12 cellular contexts compared by ENCODE assay signal in genomic region chr13:21016487-21016886, GRCh38. TPM values are rescaled to one million over a fixed set of nuclear protein-coding genes. Genes with fewer than 3 reads are reported as not detected.
DNase-seq lines count a peak whose midpoint lies in the region; ATAC-seq, FAIRE-seq and TF ChIP-seq lines count a peak whose summit lies in the region.
"Had no signal": no experiment of that assay in that cellular context is flagged by ENCODE, and none has a peak within 500 bp of the region (broad histone marks: within the 10 kb centered on the region; RNA-seq: fewer than 3 reads in every experiment).

No MANE protein-coding gene starts in this region.

- FAIRE-seq in endothelial cell of umbilical vein (lab: Jason Lieb, UNC), result no peak

- no peak overlapping the region for H2AFZ ChIP-seq in PC-9
- no peak overlapping the region for H2AFZ ChIP-seq in endothelial cell of umbilical vein (ENCODE audit: low read depth, low read length)

- no peaks in the 10 kb centered on the region for H3K9me2 ChIP-seq in PC-9 (ENCODE audit: insufficient read depth)

- H3K9me3 ChIP-seq in PC-9 (ENCODE audit: insufficient read depth, low read depth) (no peaks in the 10 kb centered on the region), endothelial cell of umbilical vein (replicated peaks; ENCODE audit: control insufficient read depth, insufficient read depth, low read length) (no peaks in the 10 kb centered on the region), psoas muscle (no peaks in the 10 kb centered on the region)

- POLR2A ChIA-PET in PC-9 (lab: Charles Lee; ENCODE audit: unreplicated experiment) (no interaction called here), endothelial cell of umbilical vein (lab: Charles Lee) (interaction anchor here (0.6 to 1.4 kb wide), 3 partner anchors 18 to 115 kb away, joined by 4 to 7 read pairs (median 4); no protein-coding TSS in a partner anchor)

- intact Hi-C loops in PC-9 (cut with micrococcal nuclease; ENCODE audit: unreplicated experiment), result no loop called here
- intact Hi-C loops in endothelial cell of umbilical vein (cut with micrococcal nuclease), result no loop called here
- intact Hi-C loops in psoas muscle (cut with DNase I), result loop anchor here in 1 of 2 donors (5.0 kb wide), 1 partner anchor 41 kb away; no protein-coding TSS in a partner anchor

- peaks cover 24% of the 10 kb centered on the region; the same call in 1 of the 2 replicates for H3F3A ChIP-seq in PC-9 (ENCODE audit: insufficient read depth, low read depth)

- DNase-seq in PC-9 (no peak), endothelial cell of umbilical vein (ENCODE audit: low read depth, low spot score) (no peak), psoas muscle (no peak)
- DNase-seq: amygdala, erythroblast, NCI-H1694 treated with DMSO at 0.1 percent for 48 hours had no signal

- no peak overlapping the region for H3K9ac ChIP-seq in endothelial cell of umbilical vein (replicated peaks; ENCODE audit: extremely low read depth, insufficient read depth, low read length)

- peak overlapping the region; percentile 94 for H3K27ac ChIP-seq in C4-2B
- no peak overlapping the region for H3K27ac ChIP-seq in PC-9
- peak overlapping the region; percentile 87 for H3K27ac ChIP-seq in endothelial cell of umbilical vein (ENCODE audit: insufficient read depth, low read depth, low read length)
- peak overlapping the region; percentile 83 for H3K27ac ChIP-seq in psoas muscle

- peaks cover 40% of the 10 kb centered on the region for H4K20me1 ChIP-seq in PC-9 (ENCODE audit: insufficient read depth)
- peaks cover 7% of the 10 kb centered on the region for H4K20me1 ChIP-seq in endothelial cell of umbilical vein (replicated peaks; ENCODE audit: control insufficient read depth, extremely low read depth, insufficient read depth, low read length)

- no peak for ATAC-seq in psoas muscle
- ATAC-seq in HG02571 (IDR thresholded peaks at IDR 0.05; ENCODE audit: unreplicated experiment), result no peak
- ATAC-seq in GM19395 (IDR thresholded peaks at IDR 0.05; ENCODE audit: unreplicated experiment), result no peak
- ATAC-seq in HG03342 (IDR thresholded peaks at IDR 0.05; ENCODE audit: unreplicated experiment), result no peak
- no peak for ATAC-seq in HG02678 (IDR thresholded peaks at IDR 0.05; ENCODE audit: unreplicated experiment)
- ATAC-seq: Panc1 had no signal

- H3K79me2 ChIP-seq in PC-9 (ENCODE audit: low read depth) (peaks cover 15% of the 10 kb centered on the region; the same call in 1 of the 2 replicates), endothelial cell of umbilical vein (ENCODE audit: control insufficient read depth, insufficient read depth, low read length) (peaks cover 87% of the 10 kb centered on the region)

- CTCF ChIA-PET in PC-9 (lab: Charles Lee) (no interaction called here), endothelial cell of umbilical vein (lab: Charles Lee) (interaction anchor here (1.0 to 2.5 kb wide), 7 partner anchors 11 to 73 kb away, joined by 3 to 10 read pairs (median 4); no protein-coding TSS in a partner anchor)

- H3K9me1 ChIP-seq in endothelial cell of umbilical vein (replicated peaks; ENCODE audit: control insufficient read depth, extremely low read depth, insufficient read depth, low read length), result no peaks in the 10 kb centered on the region

- TF ChIP-seq CTCF in C4-2B (conservative IDR thresholded peaks at IDR 0.05) (no peak), PC-9 (conservative IDR thresholded peaks at IDR 0.05) (no peak), endothelial cell of umbilical vein (IDR thresholded peaks at IDR 0.05; ENCODE audit: extremely low read depth in 1 of 2, insufficient read depth in 1 of 2, low read depth in 1 of 2, low read length in 2 of 2) (no peak), psoas muscle (IDR thresholded peaks at IDR 0.05) (no peak)

- no peak overlapping the region for H3K4me3 ChIP-seq in PC-9
- H3K4me3 ChIP-seq in endothelial cell of umbilical vein (replicated peaks in 1 of 3; ENCODE audit: insufficient read depth in 1 of 3, low read depth in 1 of 3, low read length in 3 of 3), result no peak overlapping the region
- no peak overlapping the region for H3K4me3 ChIP-seq in psoas muscle

- dilution Hi-C loops in endothelial cell of umbilical vein (cut with MboI; ENCODE audit: extremely low pct_ligation_motif_present, low sequenced_read_pairs), result no loop called here

- 45 to 56% (median 52%) methylated on average over 4 of the region's 4 CpGs for WGBS in psoas muscle, 3 donors

- 0 out of 2 replicates have a peak overlapping the region, but pooled peaks have one; percentile 10 for H3K4me2 ChIP-seq in PC-9
- H3K4me2 ChIP-seq in endothelial cell of umbilical vein (ENCODE audit: insufficient read depth, low read length), result peak overlapping the region; percentile 57

- no peaks in the 10 kb centered on the region for H3K36me3 ChIP-seq in PC-9 (ENCODE audit: low read depth)
- peaks cover 2 to 6% of the 10 kb centered on the region in 2 experiments for H3K36me3 ChIP-seq in endothelial cell of umbilical vein (ENCODE audit: control insufficient read depth in 2 of 2, extremely low read depth in 1 of 2, insufficient read depth in 2 of 2, low read length in 2 of 2)
- H3K36me3 ChIP-seq in psoas muscle (ENCODE audit: insufficient read depth in 1 of 2, low read depth in 1 of 2), result no peaks in the 10 kb centered on the region

- H3K27me3 ChIP-seq in PC-9 (ENCODE audit: insufficient read depth, low read depth), result no peaks in the 10 kb centered on the region
- H3K27me3 ChIP-seq in endothelial cell of umbilical vein (ENCODE audit: control insufficient read depth in 2 of 2, insufficient read depth in 2 of 2, low read length in 2 of 2), result no peaks in the 10 kb centered on the region
- no peaks in the 10 kb centered on the region for H3K27me3 ChIP-seq in psoas muscle (ENCODE audit: insufficient read depth in 3 of 3, low read length in 2 of 3)

- no peak for TF ChIP-seq POLR2A in endothelial cell of umbilical vein (IDR thresholded peaks at IDR 0.05; ENCODE audit: low read depth, low read length)

- BruUV-seq in PC-9 (replicated peaks; lab: Mats Ljungman, UMichigan), result no TSS peak
- no TSS peak for BruUV-seq in endothelial cell of umbilical vein (replicated peaks; lab: Mats Ljungman, UMichigan)

- H3K4me1 ChIP-seq in PC-9 (replicated peaks; ENCODE audit: insufficient read depth) (peaks cover 20% of the 10 kb centered on the region), endothelial cell of umbilical vein (ENCODE audit: control insufficient read depth, extremely low read depth, insufficient read depth, low read length) (peaks cover 51% of the 10 kb centered on the region), psoas muscle (peaks cover 72% of the 10 kb centered on the region)

TF ChIP-seq in endothelial cell of umbilical vein, 7 proteins besides CTCF, POLR2A, EP300 and RAD21:
- no peak for TF ChIP-seq MAX (IDR thresholded peaks at IDR 0.05; ENCODE audit: insufficient read depth, insufficient read length)
- TF ChIP-seq JUN (IDR thresholded peaks at IDR 0.05; ENCODE audit: borderline replicate concordance, insufficient read depth, insufficient read length, low read depth), result no peak
- no peak for TF ChIP-seq FOS (IDR thresholded peaks at IDR 0.05; ENCODE audit: borderline replicate concordance, insufficient read depth, low read length)
- no peak for TF ChIP-seq GATA2 (IDR thresholded peaks at IDR 0.05; ENCODE audit: insufficient read depth, insufficient read length, low read depth, low read length)
- no peak for TF ChIP-seq POLR2AphosphoS5 (IDR thresholded peaks at IDR 0.05; ENCODE audit: insufficient read depth, low read depth, low read length)
- no peak for TF ChIP-seq MYC (IDR thresholded peaks at IDR 0.05; ENCODE audit: low read depth, low read length)
- no peak for TF ChIP-seq EZH2 (IDR thresholded peaks at IDR 0.05; ENCODE audit: borderline replicate concordance, low read depth, low read length, severe bottlenecking)

RNA-seq across cellular contexts. Expression of gene LATS2, which starts 44.9 kb away (rescaled TPM):
- 12.3 and 15.2 TPM in 2 replicates for total RNA-seq in PC-9 (2021)
- total RNA-seq in endothelial cell of umbilical vein, result 65.7 and 67.6 TPM in 2 replicates
- polyA plus RNA-seq in endothelial cell of umbilical vein, result 25.4 and 33.5 TPM in 2 replicates
- 27.0 and 33.0 TPM in 2 replicates for polyA plus RNA-seq in endothelial cell of umbilical vein (2011; cell fraction: cytosol; rRNA removed)
- 42.0 and 42.2 TPM in 2 replicates for polyA plus RNA-seq in endothelial cell of umbilical vein (2011; cell fraction: nucleus; rRNA removed)
- 48.9 and 49.6 TPM in 2 replicates for polyA plus RNA-seq in endothelial cell of umbilical vein (2012)
- polyA minus RNA-seq in endothelial cell of umbilical vein, result 44.9 and 45.7 TPM in 2 replicates
- polyA minus RNA-seq in endothelial cell of umbilical vein (2011; cell fraction: cytosol; rRNA and poly(A)+ RNA removed), result 17.7 TPM
- 33.7 and 49.2 TPM in 2 replicates for polyA minus RNA-seq in endothelial cell of umbilical vein (2011; cell fraction: nucleus; rRNA and poly(A)+ RNA removed)
- 10 to 100 TPM; 23.7 to 27.4 (median 26.1) TPM for total RNA-seq in psoas muscle
- 10 to 100 TPM in 2 of 3 donors, 1 to 10 TPM in 1; 6.0 to 13.9 (median 10.0) TPM for polyA plus RNA-seq in psoas muscle
